In the genomic region with DNA sequence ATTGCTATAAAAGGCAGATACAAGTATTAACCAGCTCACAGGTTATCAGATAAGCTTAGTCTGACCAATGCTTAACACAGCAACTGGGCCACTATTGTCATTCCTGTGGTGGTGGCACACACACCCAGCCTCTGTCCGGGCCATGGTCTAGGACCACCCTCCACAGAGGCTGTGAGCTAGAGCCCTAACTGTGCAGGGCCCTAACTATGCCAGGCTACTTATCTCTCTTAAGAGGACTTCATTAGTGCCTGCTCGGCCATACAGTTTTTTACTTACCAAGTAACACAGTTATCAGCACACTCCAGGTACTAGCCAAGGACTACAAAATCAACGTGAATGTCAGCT, we compare ENCODE assay signal across 30 cellular contexts. TPM values are rescaled to one million over a fixed set of nuclear protein-coding genes. Genes with fewer than 3 reads are reported as not detected.
"Had no signal": no experiment of that assay in that cellular context is flagged by ENCODE, and none has a peak within 500 bp of the region (broad histone marks: within the 10 kb centered on the region; RNA-seq: fewer than 3 reads in every experiment).

No MANE protein-coding gene starts in this region.

- H3K27me3 ChIP-seq: adrenal gland, breast epithelium had no signal

- H3K36me3 ChIP-seq: adrenal gland, breast epithelium, gastroesophageal sphincter, heart right ventricle had no signal

- H3K9me3 ChIP-seq: adrenal gland, breast epithelium, gastroesophageal sphincter had no signal

- ATAC-seq: activated CD4-positive, alpha-beta T cell treated with anti-CD3 and anti-CD28 coated beads for 36 hours; activated CD8-positive, alpha-beta memory T cell treated with anti-CD3 and anti-CD28 coated beads, Interleukin-2, amount 10 ng/mL, durations not matched to agents 7 days and 5 days; activated CD8-positive, alpha-beta T cell treated with anti-CD3 and anti-CD28 coated beads, Interleukin-2, amount 10 ng/mL, durations not matched to agents 7 days and 5 days; activated naive CD8-positive, alpha-beta T cell treated with anti-CD3 and anti-CD28 coated beads, Interleukin-2, amount 50 U/mL, for 24 hours; esophagus mucosa; gastroesophageal sphincter; heart right ventricle had no signal

- H3K4me3 ChIP-seq: adrenal gland, breast epithelium, coronary artery, dorsolateral prefrontal cortex, gastroesophageal sphincter, heart right ventricle had no signal

- H3K27ac ChIP-seq: adrenal gland, breast epithelium, dorsolateral prefrontal cortex, heart right ventricle had no signal

- DNase-seq: activated CD4-positive, alpha-beta memory T cell treated with anti-CD3 and anti-CD28 coated beads for 36 hours; activated CD4-positive, alpha-beta T cell treated with anti-CD3 and anti-CD28 coated beads for 36 hours; activated CD4-positive, alpha-beta T cell treated with anti-CD3 and anti-CD28 coated beads, Interleukin-2, amount 10 ng/mL, durations not matched to agents 24 days and 14 days; activated CD4-positive, CD25-positive, alpha-beta regulatory T cell; activated CD4-positive, CD25-positive, alpha-beta regulatory T cell treated with anti-CD3 and anti-CD28 coated beads, Interleukin-2, amount 50 U/mL, for 72 hours; activated CD8-positive, alpha-beta memory T cell treated with anti-CD3 and anti-CD28 coated beads, Interleukin-2, amount 10 ng/mL, durations not matched to agents 7 days and 5 days; activated CD8-positive, alpha-beta memory T cell treated with anti-CD3 and anti-CD28 coated beads, Interleukin-2, amount 50 U/mL, for 4 hours; activated CD8-positive, alpha-beta T cell treated with anti-CD3 and anti-CD28 coated beads, Interleukin-2, amount 10 ng/mL, durations not matched to agents 7 days and 5 days; activated effector memory CD4-positive, alpha-beta T cell treated with anti-CD3 and anti-CD28 coated beads, Interleukin-2, amount 50 U/mL, for 16 hours; activated naive CD4-positive, alpha-beta T cell treated with anti-CD3 and anti-CD28 coated beads for 36 hours; activated naive CD8-positive, alpha-beta T cell treated with anti-CD3 and anti-CD28 coated beads for 36 hours; activated naive CD8-positive, alpha-beta T cell treated with anti-CD3 and anti-CD28 coated beads, Interleukin-2, amount 50 U/mL, for 24 hours; activated T-cell treated with anti-CD3 and anti-CD28 coated beads, Interleukin-2, amount 50 U/mL, for 1 hour; activated T-cell treated with anti-CD3 and anti-CD28 coated beads, Interleukin-2, amount 50 U/mL, for 48 hours; adrenal gland; amygdala; aorta; dorsolateral prefrontal cortex; effector memory CD4-positive, alpha-beta T cell; endodermal cell; foreskin melanocyte; heart right ventricle; T-helper 2 cell had no signal

RNA-seq across cellular contexts. Expression of a gene that starts 2.1 kb away (rescaled TPM):
- total RNA-seq: activated CD4-positive, alpha-beta memory T cell treated with anti-CD3 and anti-CD28 coated beads for 36 hours; activated CD4-positive, alpha-beta T cell treated with anti-CD3 and anti-CD28 coated beads, Interleukin-2, amount 10 ng/mL, durations not matched to agents 24 days and 14 days; activated CD8-positive, alpha-beta memory T cell treated with anti-CD3 and anti-CD28 coated beads for 36 hours; activated CD8-positive, alpha-beta memory T cell treated with anti-CD3 and anti-CD28 coated beads, Interleukin-2, amount 10 ng/mL, durations not matched to agents 7 days and 5 days; activated CD8-positive, alpha-beta T cell treated with anti-CD3 and anti-CD28 coated beads, Interleukin-2, amount 10 ng/mL, durations not matched to agents 7 days and 5 days; activated naive CD4-positive, alpha-beta T cell treated with anti-CD3 and anti-CD28 coated beads for 36 hours; activated naive CD8-positive, alpha-beta T cell treated with anti-CD3 and anti-CD28 coated beads for 36 hours; activated T-helper 2 cell treated with anti-CD3 and anti-CD28 coated beads, Interferon-gamma antibody, Interleukin-2, Interleukin-4, amounts not matched to agents 10 μg/mL and 5 μg/mL and 100 μg/mL, durations not matched to agents 14 hours and 24 hours and 36 hours; T-helper 1 cell treated with Interleukin-12 subunit alpha and Interleukin-12 subunit beta and Interleukin-4 antibody, amounts not matched to agents 30 ng/mL and 1 ng/mL, for 36 hours had no signal
